Comparison of ENCODE assay signal across 8 cellular contexts in the genomic region with DNA sequence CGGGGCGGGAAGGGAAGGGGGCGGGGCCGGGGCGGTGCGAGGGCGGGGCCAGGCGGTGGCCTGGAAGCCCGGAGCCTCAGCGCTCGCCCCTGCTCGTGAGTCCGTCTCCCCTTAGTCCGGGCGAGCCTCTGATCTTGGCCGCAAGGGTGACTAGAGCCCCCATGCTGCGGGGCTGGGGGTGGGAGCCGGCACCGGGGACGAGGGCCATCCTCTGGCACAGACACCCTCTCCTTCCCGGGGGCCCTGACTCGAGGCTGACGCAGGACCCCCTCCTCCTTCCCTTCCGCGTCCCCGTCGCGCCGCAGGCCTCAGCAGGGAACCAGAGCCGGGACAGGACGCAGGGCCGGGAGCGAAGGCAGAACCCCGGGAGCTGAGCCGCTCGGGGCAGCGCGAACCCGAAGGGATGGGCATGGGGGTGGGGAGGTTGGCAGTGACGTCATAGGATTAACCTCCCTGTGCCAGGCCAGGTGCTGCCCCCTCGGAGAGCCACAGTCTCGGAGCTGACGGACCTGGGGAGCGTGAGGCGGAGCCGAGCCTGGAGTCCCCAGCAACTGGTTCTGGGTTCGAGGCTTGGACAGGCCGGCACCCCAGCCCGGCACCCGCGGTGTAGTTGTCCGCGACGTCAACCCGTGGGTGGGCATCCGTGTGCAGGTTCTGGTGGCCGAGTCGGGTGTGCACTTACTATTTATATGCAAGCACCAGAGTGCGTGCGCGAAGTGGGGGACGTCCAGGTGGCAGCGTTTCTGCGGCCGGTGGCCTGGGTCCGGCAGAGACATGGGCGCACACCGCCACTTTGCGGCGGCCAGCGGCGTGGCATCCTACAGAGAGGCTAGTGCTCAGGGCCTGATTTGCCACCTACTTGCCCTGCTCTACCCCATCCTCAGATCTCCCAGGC. TPM values are rescaled to one million over a fixed set of nuclear protein-coding genes. Genes with fewer than 3 reads are reported as not detected.
DNase-seq lines count a peak whose midpoint lies in the region; ATAC-seq, FAIRE-seq and TF ChIP-seq lines count a peak whose summit lies in the region.

No MANE protein-coding gene starts in this region.

- H2BK12ac ChIP-seq in H1 (ENCODE audit: low read depth, low read length), result peak overlapping the region; percentile 50; the same call in 1 of the 2 replicates

- H3K9me3 Mint-ChIP-seq in memory B cell, result no peaks in the 10 kb centered on the region

- H3K4me3 Mint-ChIP-seq in memory B cell, result peak overlapping the region; percentile 92

- H4K8ac ChIP-seq in H1 (ENCODE audit: extremely low read depth, insufficient read depth, low read length), result no peak overlapping the region; the same call in 1 of the 2 replicates

- no peak overlapping the region for H2BK20ac ChIP-seq in H1 (ENCODE audit: low read length)

- H3K14ac ChIP-seq in H1 (ENCODE audit: insufficient read length), result no peak overlapping the region

- peaks cover 2% of the 10 kb centered on the region for H3K27me3 Mint-ChIP-seq in memory B cell

- peak overlapping the region; percentile 40 to 81 (median 70) for H3K4me3 ChIP-seq in H1 (ENCODE audit: extremely low read depth in 1 of 4, insufficient read depth in 2 of 4, low read depth in 3 of 4, low read length in 4 of 4)

- no peak for FAIRE-seq in H1 (lab: Jason Lieb, UNC)

- CTCF ChIA-PET in H1 (lab: Charles Lee; ENCODE audit: partially characterized antibody), result interaction anchor here (0.6 to 11.7 kb wide), 15 partner anchors 8 to 155 kb away, joined by 3 to 156 read pairs (median 14); partner anchors contain the start of genes HEXIM1 and HEXIM2

- H3K79me1 ChIP-seq in H1 (ENCODE audit: low read depth, low read length), result no peaks in the 10 kb centered on the region

- TF ChIP-seq POLR2A in H1 (IDR thresholded peaks at IDR 0.05; ENCODE audit: control extremely low read depth in 1 of 2, low read depth in 2 of 2, low read length in 2 of 2), result no peak

- H3K4ac ChIP-seq in H1 (replicated peaks; ENCODE audit: insufficient read length, low read depth, low read length), result peak overlapping the region; percentile 30

- peaks cover 5 to 10% of the 10 kb centered on the region in 2 experiments for H4K20me1 ChIP-seq in H1 (replicated peaks in 1 of 2; ENCODE audit: control insufficient read depth in 1 of 2, insufficient read depth in 2 of 2, low read length in 2 of 2)

- no peak overlapping the region for H3K23ac ChIP-seq in H1 (ENCODE audit: insufficient read length)

- peak overlapping the region; percentile 78 for H3K18ac ChIP-seq in H1 (ENCODE audit: extremely low read depth, low read length)

- peaks cover 8% of the 10 kb centered on the region for H3K4me1 Mint-ChIP-seq in memory B cell

- no peak for TF ChIP-seq EP300 in H1 (IDR thresholded peaks at IDR 0.05; ENCODE audit: borderline replicate concordance in 1 of 2, low read depth in 2 of 2, low read length in 2 of 2)

- peak; percentile 81 to 93 (median 89) for TF ChIP-seq CTCF in H1 (IDR thresholded peaks at IDR 0.05; ENCODE audit: control extremely low read depth in 1 of 3, insufficient read depth in 1 of 3, low read depth in 1 of 3, low read length in 3 of 3)

- H3K4me1 ChIP-seq in H1 (replicated peaks in 1 of 4; ENCODE audit: control insufficient read depth in 3 of 4, insufficient read depth in 4 of 4, low read length in 3 of 4), result peaks cover 0 to 12% (median 4%) of the 10 kb centered on the region in 4 experiments; a peak in 4 of 7 replicates

- DNase-seq in DMS114 treated with DMSO at 0.1 percent for 48 hours (lab: John Stamatoyannopoulos, UW; ENCODE audit: unreplicated experiment) (peak; percentile 69), NCI-H82 treated with DMSO at 0.1 percent for 48 hours (lab: John Stamatoyannopoulos, UW; ENCODE audit: unreplicated experiment) (peak; percentile 54), H1 (ENCODE audit: low read depth in 1 of 2, low spot score in 2 of 2) (peak in 1 of 2 experiments; percentile 87), memory B cell (ENCODE audit: low spot score in 2 of 2) (peak; percentile 68 to 86)
- DNase-seq in activated CD8-positive, alpha-beta memory T cell treated with anti-CD3 and anti-CD28 coated beads for 24 hours, result peak; percentile 92
- peak; percentile 18 for DNase-seq in stimulated activated CD8-positive, alpha-beta memory T cell treated with anti-CD3 and anti-CD28 coated beads, Interleukin-12 subunit alpha, Interleukin-12 subunit beta, amount 100 ng/mL, for 1 hour (ENCODE audit: low read depth)

- no peaks in the 10 kb centered on the region for H3K36me3 Mint-ChIP-seq in memory B cell

- TF ChIP-seq RAD21 in H1 (IDR thresholded peaks at IDR 0.05 in 1 of 2, conservative IDR thresholded peaks at IDR 0.05 in 1 of 2; ENCODE audit: low read depth in 2 of 2, low read length in 2 of 2), result peak; percentile 77 to 82

- peak overlapping the region; percentile 75 for H3K56ac ChIP-seq in H1 (replicated peaks; ENCODE audit: insufficient read length, low read depth, low read length)

- POLR2A ChIA-PET in H1 (lab: Charles Lee; ENCODE audit: partially characterized antibody), result interaction anchor here (0.6 to 15.8 kb wide), 4 partner anchors 16 to 285 kb away, joined by 3 to 185 read pairs (median 4); partner anchors contain the start of genes HEXIM1 and HEXIM2

- peak overlapping the region; percentile 78; the same call in 1 of the 2 replicates for H2BK5ac ChIP-seq in H1 (ENCODE audit: low read depth, low read length)

- no peaks in the 10 kb centered on the region for H3K9me3 ChIP-seq in H1 (ENCODE audit: insufficient read depth in 2 of 2, low read depth in 1 of 2, low read length in 1 of 2)

- WGBS in H1 (ENCODE audit: extremely low coverage in 1 of 2, insufficient coverage in 1 of 2, insufficient read length in 1 of 2, insufficient replicate concordance in 2 of 2, low coverage in 1 of 2, low lambda C conversion rate in 2 of 2, missing lambda C conversion rate in 1 of 2), 2 experiments, result 3% methylated on average over 49 of the region's 72 CpGs; no CpG with 5 or more reads in 1 of the 2 experiments

- H2AFZ ChIP-seq in H1 (ENCODE audit: low read length), result no peak overlapping the region; the same call in 1 of the 2 replicates

- no peaks in the 10 kb centered on the region for H3K36me3 ChIP-seq in H1 (ENCODE audit: control insufficient read depth in 2 of 4, insufficient read depth in 4 of 4, low read length in 3 of 4)

- ATAC-seq in HG02798 (IDR thresholded peaks at IDR 0.05; ENCODE audit: poor library complexity, unreplicated experiment) (peak; percentile 31), memory B cell (ENCODE audit: low read depth) (peak; percentile 51), HG03460 (IDR thresholded peaks at IDR 0.05; ENCODE audit: unreplicated experiment) (no peak)

- H3K27me3 ChIP-seq in H1 (replicated peaks in 1 of 4; ENCODE audit: control insufficient read depth in 3 of 4, extremely low read depth in 1 of 4, insufficient read depth in 3 of 4, low read length in 3 of 4), result no peaks in the 10 kb centered on the region

- peaks cover 6% of the 10 kb centered on the region for H3K23me2 ChIP-seq in H1 (ENCODE audit: low read depth, low read length)

- peak overlapping the region; percentile 55 to 93 for H3K4me2 ChIP-seq in H1 (ENCODE audit: insufficient read depth in 1 of 2, low read depth in 2 of 2, low read length in 2 of 2)

- H2BK120ac ChIP-seq in H1 (replicated peaks; ENCODE audit: low read depth, low read length), result no peak overlapping the region

- H2AK5ac ChIP-seq in H1 (ENCODE audit: low read depth, low read length), result no peak overlapping the region

- H3K27ac Mint-ChIP-seq in memory B cell, result peak overlapping the region; percentile 88

- H3K79me2 ChIP-seq in H1 (ENCODE audit: control insufficient read depth in 1 of 2, insufficient read depth in 2 of 2, low read length in 2 of 2), result no peaks in the 10 kb centered on the region

- no peak overlapping the region for H2BK15ac ChIP-seq in H1 (ENCODE audit: low read length)

- H4K5ac ChIP-seq in H1 (ENCODE audit: insufficient read length, low read depth, low read length), result peak overlapping the region; percentile 51

- H3K9ac ChIP-seq in H1 (replicated peaks in 1 of 4; ENCODE audit: extremely low read depth in 1 of 4, low read depth in 3 of 4, low read length in 3 of 4), result peak overlapping the region in 1 of 4 experiments; percentile 41; a peak in 2 of 7 replicates

- H3K27ac ChIP-seq in H1 (ENCODE audit: low read depth, low read length), result 0 out of 2 replicates have a peak overlapping the region, but pooled peaks have one; percentile 4

- H4K91ac ChIP-seq in H1 (replicated peaks; ENCODE audit: insufficient read length, low read length), result peak overlapping the region; percentile 71

RNA-seq across cellular contexts. Expression of gene PLCD3, which starts 0.5 kb away (rescaled TPM):
- total RNA-seq in H1 (2021; fragmentation: NEBNext Ultra II Directional; extraction: Animal tissue kit (Norgen Biotek cat#: 25700)), result 42.7 and 48.1 TPM in 2 replicates
- polyA plus RNA-seq in H1 (2011; rRNA removed), result 26.5 and 32.3 TPM in 2 replicates
- polyA plus RNA-seq in H1 (2011; cell fraction: cytosol; rRNA removed), result 24.7 TPM
- polyA plus RNA-seq in H1 (2011; cell fraction: nucleus; rRNA removed), result 28.3 TPM
- 21.6 to 33.0 TPM (median 28.2 TPM) in 4 replicates for polyA plus RNA-seq in H1 (2012, experiment 1 of 2)
- 27.8 TPM for polyA plus RNA-seq in H1 (2012, experiment 2 of 2)
- 20.4 TPM for polyA plus RNA-seq in H1 (2013, experiment 1 of 2)
- polyA plus RNA-seq in H1 (2013, experiment 2 of 2), result 20.7 TPM
- 16.3 and 24.8 TPM in 2 replicates for polyA minus RNA-seq in H1 (2011; rRNA and poly(A)+ RNA removed)
- polyA minus RNA-seq in H1 (2011; cell fraction: cytosol; rRNA and poly(A)+ RNA removed), result 18.3 TPM
- polyA minus RNA-seq in H1 (2011; cell fraction: nucleus; rRNA and poly(A)+ RNA removed), result 25.1 TPM

RNA-seq across cellular contexts. Expression of gene ACBD4, which starts 2.7 kb away (rescaled TPM):
- total RNA-seq in H1 (2021; fragmentation: NEBNext Ultra II Directional; extraction: Animal tissue kit (Norgen Biotek cat#: 25700)), result 9.3 and 10.7 TPM in 2 replicates
- polyA plus RNA-seq in H1 (2011; rRNA removed), result 7.3 and 14.2 TPM in 2 replicates
- polyA plus RNA-seq in H1 (2011; cell fraction: cytosol; rRNA removed), result 15.5 TPM
- polyA plus RNA-seq in H1 (2011; cell fraction: nucleus; rRNA removed), result 47.3 TPM
- polyA plus RNA-seq in H1 (2012, experiment 1 of 2), result 10.5 to 14.1 TPM (median 12.7 TPM) in 4 replicates
- 9.2 TPM for polyA plus RNA-seq in H1 (2012, experiment 2 of 2)
- 9.3 TPM for polyA plus RNA-seq in H1 (2013, experiment 1 of 2)
- polyA plus RNA-seq in H1 (2013, experiment 2 of 2), result 7.3 TPM
- polyA minus RNA-seq in H1 (2011; rRNA and poly(A)+ RNA removed), result 7.1 and 7.7 TPM in 2 replicates
- 8.5 TPM for polyA minus RNA-seq in H1 (2011; cell fraction: cytosol; rRNA and poly(A)+ RNA removed)
- 18.7 TPM for polyA minus RNA-seq in H1 (2011; cell fraction: nucleus; rRNA and poly(A)+ RNA removed)

RNA-seq across cellular contexts. Expression of gene HEXIM1, which starts 15.5 kb away (rescaled TPM):
- total RNA-seq in H1 (2021; fragmentation: NEBNext Ultra II Directional; extraction: Animal tissue kit (Norgen Biotek cat#: 25700)), result 36.9 and 38.3 TPM in 2 replicates
- polyA plus RNA-seq in H1 (2011; rRNA removed), result 9.1 and 11.1 TPM in 2 replicates
- polyA plus RNA-seq in H1 (2011; cell fraction: cytosol; rRNA removed), result 14.0 TPM
- polyA plus RNA-seq in H1 (2011; cell fraction: nucleus; rRNA removed), result 10.2 TPM
- polyA plus RNA-seq in H1 (2012, experiment 1 of 2), result 16.8 to 21.8 TPM (median 20.6 TPM) in 4 replicates
- polyA plus RNA-seq in H1 (2012, experiment 2 of 2), result 7.1 TPM
- 18.9 TPM for polyA plus RNA-seq in H1 (2013, experiment 1 of 2)
- 18.6 TPM for polyA plus RNA-seq in H1 (2013, experiment 2 of 2)
- polyA minus RNA-seq in H1 (2011; rRNA and poly(A)+ RNA removed), result 2.5 and 3.5 TPM in 2 replicates
- polyA minus RNA-seq in H1 (2011; cell fraction: cytosol; rRNA and poly(A)+ RNA removed), result 6.5 TPM
- 7.7 TPM for polyA minus RNA-seq in H1 (2011; cell fraction: nucleus; rRNA and poly(A)+ RNA removed)

RNA-seq across cellular contexts. Expression of gene HEXIM2, which starts 28.9 kb away (rescaled TPM):
- total RNA-seq in H1 (2021; fragmentation: NEBNext Ultra II Directional; extraction: Animal tissue kit (Norgen Biotek cat#: 25700)), result 13.2 and 13.9 TPM in 2 replicates
- 7.5 and 10.6 TPM in 2 replicates for polyA plus RNA-seq in H1 (2011; rRNA removed)
- 11.8 TPM for polyA plus RNA-seq in H1 (2011; cell fraction: cytosol; rRNA removed)
- polyA plus RNA-seq in H1 (2011; cell fraction: nucleus; rRNA removed), result 9.0 TPM
- polyA plus RNA-seq in H1 (2012, experiment 1 of 2), result 7.8 to 13.6 TPM (median 12.5 TPM) in 4 replicates
- 13.0 TPM for polyA plus RNA-seq in H1 (2012, experiment 2 of 2)
- polyA plus RNA-seq in H1 (2013, experiment 1 of 2), result 4.2 TPM
- 4.1 TPM for polyA plus RNA-seq in H1 (2013, experiment 2 of 2)
- 5.9 and 6.0 TPM in 2 replicates for polyA minus RNA-seq in H1 (2011; rRNA and poly(A)+ RNA removed)
- 5.0 TPM for polyA minus RNA-seq in H1 (2011; cell fraction: cytosol; rRNA and poly(A)+ RNA removed)
- 5.5 TPM for polyA minus RNA-seq in H1 (2011; cell fraction: nucleus; rRNA and poly(A)+ RNA removed)
